In the genomic region with DNA sequence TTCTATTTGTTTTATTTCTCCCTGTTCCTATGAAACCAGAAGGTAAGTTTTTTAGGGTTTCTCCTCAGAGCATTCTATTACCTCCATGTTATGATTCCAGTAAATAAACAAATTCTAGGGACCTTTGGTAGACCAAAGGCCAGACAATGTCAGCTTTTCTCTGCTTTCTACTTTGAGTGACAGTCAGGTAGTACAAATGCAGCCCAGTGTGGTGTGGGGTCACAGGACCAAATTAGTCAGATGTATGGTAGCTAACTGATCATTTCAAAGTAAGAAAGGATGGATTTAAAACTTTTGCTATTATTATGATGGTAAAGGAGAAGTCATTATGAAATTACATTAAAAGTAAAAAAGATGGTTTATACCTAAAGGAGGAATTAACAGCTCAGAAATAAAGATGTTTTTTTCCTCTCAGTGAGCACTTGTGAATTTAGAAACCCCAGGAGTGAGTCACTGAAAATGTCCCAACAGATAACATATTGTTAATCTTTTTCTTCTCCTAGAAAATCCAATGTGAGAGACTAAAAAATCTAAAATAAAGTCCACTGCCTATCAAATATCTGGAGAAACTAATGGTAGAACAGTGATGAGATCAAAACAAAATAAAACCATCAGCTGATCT, we compare ENCODE assay signal across 2 cellular contexts.
TF ChIP-seq lines count a peak whose summit lies in the region.

No MANE protein-coding gene starts in this region.

TF ChIP-seq in SK-N-SH treated with all-trans-retinoic acid at 6 μM for 48 hours, 23 proteins besides CTCF, POLR2A, EP300 and RAD21 (continued from another document):
- TF ChIP-seq, protein P1, sequence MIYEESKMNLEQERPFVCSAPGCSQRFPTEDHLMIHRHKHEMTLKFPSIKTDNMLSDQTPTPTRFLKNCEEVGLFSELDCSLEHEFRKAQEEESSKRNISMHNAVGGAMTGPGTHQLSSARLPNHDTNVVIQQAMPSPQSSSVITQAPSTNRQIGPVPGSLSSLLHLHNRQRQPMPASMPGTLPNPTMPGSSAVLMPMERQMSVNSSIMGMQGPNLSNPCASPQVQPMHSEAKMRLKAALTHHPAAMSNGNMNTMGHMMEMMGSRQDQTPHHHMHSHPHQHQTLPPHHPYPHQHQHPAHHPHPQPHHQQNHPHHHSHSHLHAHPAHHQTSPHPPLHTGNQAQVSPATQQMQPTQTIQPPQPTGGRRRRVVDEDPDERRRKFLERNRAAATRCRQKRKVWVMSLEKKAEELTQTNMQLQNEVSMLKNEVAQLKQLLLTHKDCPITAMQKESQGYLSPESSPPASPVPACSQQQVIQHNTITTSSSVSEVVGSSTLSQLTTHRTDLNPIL (CRISPR knock-in tag; IDR thresholded peaks at IDR 0.05; ENCODE audit: low read depth), result no peak
- no peak for TF ChIP-seq CSDC2 (CRISPR knock-in tag; IDR thresholded peaks at IDR 0.05)
- no peak for TF ChIP-seq ZNF8 (CRISPR knock-in tag; IDR thresholded peaks at IDR 0.05)
- no peak for TF ChIP-seq ZC3H10 (CRISPR knock-in tag; IDR thresholded peaks at IDR 0.05)
- TF ChIP-seq ARNTL (CRISPR knock-in tag; IDR thresholded peaks at IDR 0.05; ENCODE audit: borderline replicate concordance, low read depth), result no peak
- no peak for TF ChIP-seq ZNF70 (CRISPR knock-in tag; IDR thresholded peaks at IDR 0.05)
- no peak for TF ChIP-seq GLIS3 (CRISPR knock-in tag; IDR thresholded peaks at IDR 0.05)
- no peak for TF ChIP-seq PPARA (CRISPR knock-in tag; IDR thresholded peaks at IDR 0.05; ENCODE audit: borderline replicate concordance)
- no peak for TF ChIP-seq TCF4 (CRISPR knock-in tag; IDR thresholded peaks at IDR 0.05; ENCODE audit: borderline replicate concordance)
- TF ChIP-seq OSR1 (CRISPR knock-in tag; IDR thresholded peaks at IDR 0.05), result no peak
- no peak for TF ChIP-seq ESRRG (CRISPR knock-in tag; IDR thresholded peaks at IDR 0.05)
- no peak for TF ChIP-seq ISL1 (CRISPR knock-in tag; IDR thresholded peaks at IDR 0.05)
- TF ChIP-seq, protein P2, sequence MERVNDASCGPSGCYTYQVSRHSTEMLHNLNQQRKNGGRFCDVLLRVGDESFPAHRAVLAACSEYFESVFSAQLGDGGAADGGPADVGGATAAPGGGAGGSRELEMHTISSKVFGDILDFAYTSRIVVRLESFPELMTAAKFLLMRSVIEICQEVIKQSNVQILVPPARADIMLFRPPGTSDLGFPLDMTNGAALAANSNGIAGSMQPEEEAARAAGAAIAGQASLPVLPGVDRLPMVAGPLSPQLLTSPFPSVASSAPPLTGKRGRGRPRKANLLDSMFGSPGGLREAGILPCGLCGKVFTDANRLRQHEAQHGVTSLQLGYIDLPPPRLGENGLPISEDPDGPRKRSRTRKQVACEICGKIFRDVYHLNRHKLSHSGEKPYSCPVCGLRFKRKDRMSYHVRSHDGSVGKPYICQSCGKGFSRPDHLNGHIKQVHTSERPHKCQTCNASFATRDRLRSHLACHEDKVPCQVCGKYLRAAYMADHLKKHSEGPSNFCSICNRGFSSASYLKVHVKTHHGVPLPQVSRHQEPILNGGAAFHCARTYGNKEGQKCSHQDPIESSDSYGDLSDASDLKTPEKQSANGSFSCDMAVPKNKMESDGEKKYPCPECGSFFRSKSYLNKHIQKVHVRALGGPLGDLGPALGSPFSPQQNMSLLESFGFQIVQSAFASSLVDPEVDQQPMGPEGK (CRISPR knock-in tag; IDR thresholded peaks at IDR 0.05; ENCODE audit: borderline replicate concordance), result no peak
- TF ChIP-seq, protein P3, sequence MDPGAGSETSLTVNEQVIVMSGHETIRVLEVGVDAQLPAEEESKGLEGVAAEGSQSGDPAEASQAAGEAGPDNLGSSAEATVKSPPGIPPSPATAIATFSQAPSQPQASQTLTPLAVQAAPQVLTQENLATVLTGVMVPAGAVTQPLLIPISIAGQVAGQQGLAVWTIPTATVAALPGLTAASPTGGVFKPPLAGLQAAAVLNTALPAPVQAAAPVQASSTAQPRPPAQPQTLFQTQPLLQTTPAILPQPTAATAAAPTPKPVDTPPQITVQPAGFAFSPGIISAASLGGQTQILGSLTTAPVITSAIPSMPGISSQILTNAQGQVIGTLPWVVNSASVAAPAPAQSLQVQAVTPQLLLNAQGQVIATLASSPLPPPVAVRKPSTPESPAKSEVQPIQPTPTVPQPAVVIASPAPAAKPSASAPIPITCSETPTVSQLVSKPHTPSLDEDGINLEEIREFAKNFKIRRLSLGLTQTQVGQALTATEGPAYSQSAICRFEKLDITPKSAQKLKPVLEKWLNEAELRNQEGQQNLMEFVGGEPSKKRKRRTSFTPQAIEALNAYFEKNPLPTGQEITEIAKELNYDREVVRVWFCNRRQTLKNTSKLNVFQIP (CRISPR knock-in tag; IDR thresholded peaks at IDR 0.05; ENCODE audit: borderline replicate concordance, low read depth), result no peak
- no peak for TF ChIP-seq RARB (CRISPR knock-in tag; IDR thresholded peaks at IDR 0.05)
TF ChIP-seq in SK-N-SH treated with all-trans-retinoic acid at 6 μM for 48 hours: peak in this region for 0.

TF ChIP-seq in SK-N-SH, 30 proteins besides CTCF, POLR2A, EP300 and RAD21 (continued from another document):
- TF ChIP-seq FOSL2 (IDR thresholded peaks at IDR 0.05; ENCODE audit: borderline replicate concordance, low read depth) (no peak), EZH2phosphoT487 (IDR thresholded peaks at IDR 0.05; ENCODE audit: borderline replicate concordance, low read depth) (no peak), RXRA (IDR thresholded peaks at IDR 0.05; ENCODE audit: borderline replicate concordance, low read depth) (no peak)
- TF ChIP-seq, protein P4, sequence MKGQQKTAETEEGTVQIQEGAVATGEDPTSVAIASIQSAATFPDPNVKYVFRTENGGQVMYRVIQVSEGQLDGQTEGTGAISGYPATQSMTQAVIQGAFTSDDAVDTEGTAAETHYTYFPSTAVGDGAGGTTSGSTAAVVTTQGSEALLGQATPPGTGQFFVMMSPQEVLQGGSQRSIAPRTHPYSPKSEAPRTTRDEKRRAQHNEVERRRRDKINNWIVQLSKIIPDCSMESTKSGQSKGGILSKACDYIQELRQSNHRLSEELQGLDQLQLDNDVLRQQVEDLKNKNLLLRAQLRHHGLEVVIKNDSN (IDR thresholded peaks at IDR 0.05; ENCODE audit: borderline replicate concordance, low read depth), result no peak
